ENCODE assay signal across 27 cellular contexts in the genomic region with DNA sequence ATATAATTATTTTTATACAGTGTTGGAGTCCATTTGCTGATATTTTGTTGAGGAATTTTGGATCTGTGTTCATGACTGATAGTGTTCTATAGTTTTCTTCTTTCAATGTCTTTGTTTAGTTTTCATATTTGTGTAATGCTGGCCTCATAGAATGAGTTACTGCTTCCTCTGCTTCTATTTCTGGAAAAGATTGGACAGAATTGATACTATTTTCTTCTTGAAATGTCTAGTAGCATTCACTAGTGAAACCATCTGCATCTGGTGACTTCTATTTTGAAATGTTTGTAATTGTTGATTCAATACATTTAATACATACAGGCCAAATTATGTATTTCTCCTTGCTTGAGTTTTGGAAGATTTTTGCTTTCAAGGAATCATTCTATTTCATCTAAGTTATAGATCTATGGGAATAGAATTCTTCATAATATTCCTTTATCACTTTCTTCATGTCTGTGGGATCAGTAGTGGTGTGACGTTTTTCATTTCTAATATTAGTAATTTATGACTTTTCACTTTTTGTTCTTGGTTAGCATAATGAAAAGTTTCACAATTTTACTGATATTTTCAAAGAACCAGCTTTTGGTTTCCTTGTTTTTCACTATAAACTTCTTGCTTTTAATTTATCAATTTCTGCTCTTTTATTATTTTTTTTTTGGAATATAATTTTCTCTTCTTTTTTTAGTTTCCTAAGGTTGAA.
DNase-seq lines count a peak whose midpoint lies in the region; ATAC-seq lines count a peak whose summit lies in the region.
"Had no signal": no experiment of that assay in that cellular context is flagged by ENCODE, and none has a peak within 500 bp of the region (broad histone marks: within the 10 kb centered on the region; RNA-seq: fewer than 3 reads in every experiment).

No MANE protein-coding gene starts in this region.

- no peaks in the 10 kb centered on the region for H3K9me3 ChIP-seq in effector memory CD4-positive, alpha-beta T cell (ENCODE audit: control insufficient read depth, low read length)
- H3K9me3 ChIP-seq: neutrophil, thyroid gland had no signal

- no peak overlapping the region for H3K4me3 ChIP-seq in effector memory CD4-positive, alpha-beta T cell (ENCODE audit: insufficient read depth, low read depth, low read length, poor library complexity, severe bottlenecking)
- H3K4me3 ChIP-seq: lung, skin epidermis, thyroid gland had no signal

- H3K4me1 ChIP-seq in effector memory CD4-positive, alpha-beta T cell (ENCODE audit: control insufficient read depth, insufficient read depth, low read length, poor library complexity, severe bottlenecking), result no peaks in the 10 kb centered on the region
- H3K4me1 ChIP-seq: thyroid gland had no signal

- DNase-seq in effector memory CD4-positive, alpha-beta T cell, result no peak
- DNase-seq in ureter (ENCODE audit: low spot score) (no peak), T-helper 9 cell (no peak)
- DNase-seq in NK-92 treated with Interleukin-12 subunit alpha and Interleukin-12 subunit beta, amount 100 ng/mL, for 24 hours (lab: John Stamatoyannopoulos, UW), result no peak
- DNase-seq: activated CD4-positive, alpha-beta T cell treated with anti-CD3 and anti-CD28 coated beads for 48 hours; activated CD8-positive, alpha-beta memory T cell treated with anti-CD3 and anti-CD28 coated beads, Interleukin-2, amount 10 ng/mL, durations not matched to agents 7 days and 5 days; CD4-positive, alpha-beta T cell; DMS153; erythroblast; foreskin melanocyte; GDM1; HCEC 1CT; IMR-90; kidney; NCI-H146; NCI-H69; OCI-M1; SHP77 treated with DMSO at 0.1 percent for 48 hours; stimulated activated CD4-positive, alpha-beta T cell treated with anti-CD3 and anti-CD28 coated beads, Interleukin-2, amount 100 ng/mL, for 48 hours; stimulated activated naive CD8-positive, alpha-beta T cell treated with anti-CD3 and anti-CD28 coated beads, Interleukin-15, Interleukin-2, amounts not matched to agents 100 U/mL and 50 U/mL, for 24 hours; thyroid gland had no signal

- no peak overlapping the region for H3K27ac ChIP-seq in effector memory CD4-positive, alpha-beta T cell (ENCODE audit: insufficient read depth, low read length, poor library complexity, severe bottlenecking)
- H3K27ac ChIP-seq: neutrophil, skin epidermis, thyroid gland had no signal

- no peaks in the 10 kb centered on the region for H3K36me3 ChIP-seq in effector memory CD4-positive, alpha-beta T cell (ENCODE audit: control insufficient read depth, insufficient read depth, low read length)
- H3K36me3 ChIP-seq: neutrophil, thyroid gland had no signal

- no peaks in the 10 kb centered on the region for H3K27me3 ChIP-seq in effector memory CD4-positive, alpha-beta T cell (replicated peaks; ENCODE audit: control insufficient read depth, insufficient read depth, low read length, poor library complexity, severe bottlenecking)
- H3K27me3 ChIP-seq: neutrophil, thyroid gland had no signal

- ATAC-seq in GM18870 (IDR thresholded peaks at IDR 0.05; ENCODE audit: unreplicated experiment) (peak; percentile 69), GM21723 (IDR thresholded peaks at IDR 0.05; ENCODE audit: unreplicated experiment) (peak; percentile 84), HG03159 (IDR thresholded peaks at IDR 0.05; ENCODE audit: unreplicated experiment) (peak; percentile 71)
- ATAC-seq: activated CD8-positive, alpha-beta memory T cell treated with anti-CD3 and anti-CD28 coated beads, Interleukin-2, amount 10 ng/mL, durations not matched to agents 7 days and 5 days; stimulated activated naive CD8-positive, alpha-beta T cell treated with anti-CD3 and anti-CD28 coated beads, Interleukin-15, Interleukin-2, amounts not matched to agents 100 U/mL and 50 U/mL, for 24 hours had no signal
